Comparison of ENCODE assay signal across 10 cellular contexts in the genomic region with DNA sequence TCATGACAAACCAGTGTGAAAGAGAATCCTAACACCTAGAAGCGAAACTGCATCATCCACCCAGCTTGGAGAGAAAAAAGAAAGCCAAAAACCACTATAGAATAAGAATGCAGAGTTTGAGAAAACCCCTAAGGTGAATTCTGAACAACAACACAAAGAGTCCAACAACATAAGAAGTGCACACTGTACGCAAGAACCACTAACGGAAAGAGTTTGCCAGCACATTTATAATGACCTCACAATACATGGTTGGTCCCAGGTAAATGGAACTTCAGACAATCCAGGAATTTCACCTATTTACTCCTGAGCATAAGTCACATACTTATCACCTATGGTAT.
DNase-seq lines count a peak whose midpoint lies in the region; ATAC-seq and TF ChIP-seq lines count a peak whose summit lies in the region.
"Had no signal": no experiment of that assay in that cellular context is flagged by ENCODE, and none has a peak within 500 bp of the region (broad histone marks: within the 10 kb centered on the region; RNA-seq: fewer than 3 reads in every experiment).

No MANE protein-coding gene starts in this region.

- peaks cover 30% of the 10 kb centered on the region for H3K4me1 Mint-ChIP-seq in type B pancreatic cell (ENCODE audit: unreplicated experiment)

- no peaks in the 10 kb centered on the region for H3K79me2 ChIP-seq in mammary epithelial cell (ENCODE audit: insufficient read depth, low read length)

- no TSS peak for BruUV-seq in mammary epithelial cell (replicated peaks; lab: Mats Ljungman, UMichigan)

- no peak overlapping the region for H3K4me2 ChIP-seq in mammary epithelial cell (ENCODE audit: insufficient read depth, low read depth, low read length)

- CTCF ChIA-PET in mammary epithelial cell (lab: Charles Lee; ENCODE audit: low non-redundant PET), result no interaction called here

- ATAC-seq in GM18498 (IDR thresholded peaks at IDR 0.05; ENCODE audit: unreplicated experiment) (peak; percentile 56), GM19467 (IDR thresholded peaks at IDR 0.05; ENCODE audit: unreplicated experiment) (peak; percentile 44), HG03103 (IDR thresholded peaks at IDR 0.05; ENCODE audit: low read depth, unreplicated experiment) (peak; percentile 22), Right ventricle myocardium superior (ENCODE audit: poor library complexity) (no peak)
- ATAC-seq: foreskin keratinocyte had no signal

- TF ChIP-seq CTCF in mammary epithelial cell (conservative IDR thresholded peaks at IDR 0.05 in 1 of 2, IDR thresholded peaks at IDR 0.05 in 1 of 2; ENCODE audit: extremely low read depth in 1 of 2, insufficient read depth in 1 of 2, low read depth in 1 of 2, low read length in 2 of 2) (no peak), type B pancreatic cell (conservative IDR thresholded peaks at IDR 0.05) (no peak)

- dilution Hi-C loops in mammary epithelial cell (cut with HindIII; ENCODE audit: low sequenced_read_pairs), result loop anchor here (5.0 kb wide), 1 partner anchor 51 kb away; no protein-coding TSS in a partner anchor

- H3K9me3 Mint-ChIP-seq in type B pancreatic cell, result peaks cover 5% of the 10 kb centered on the region

- in situ Hi-C loops in mammary epithelial cell (cut with MboI; ENCODE audit: low sequenced_read_pairs in 2 of 2), result no loop called here

- H3K27me3 Mint-ChIP-seq in type B pancreatic cell, result no peaks in the 10 kb centered on the region

- no peaks in the 10 kb centered on the region for H3K9me3 ChIP-seq in mammary epithelial cell (replicated peaks; ENCODE audit: insufficient read depth, low read length)

- no peak overlapping the region for H3K4me3 ChIP-seq in mammary epithelial cell (replicated peaks in 1 of 3; ENCODE audit: insufficient read depth in 1 of 3, low read depth in 2 of 3, low read length in 3 of 3)

- no peaks in the 10 kb centered on the region for H4K20me1 ChIP-seq in mammary epithelial cell (ENCODE audit: insufficient read depth, low read length)

- H3K4me3 Mint-ChIP-seq in type B pancreatic cell, result no peak overlapping the region

- intact Hi-C loops in mammary epithelial cell (cut with micrococcal nuclease) (no loop called here), Right ventricle myocardium superior (cut with DNase I) (no loop called here)

- 98% methylated on average over 3 of the region's 3 CpGs for WGBS in mammary epithelial cell (ENCODE audit: low coverage, missing lambda C conversion rate)

- H3K27ac ChIP-seq in mammary epithelial cell (ENCODE audit: insufficient read depth, low read depth, low read length), result no peak overlapping the region
- H3K27ac ChIP-seq: foreskin keratinocyte had no signal

- H3K4me1 ChIP-seq in mammary epithelial cell (ENCODE audit: insufficient read depth, low read length), result peaks cover 11% of the 10 kb centered on the region
- H3K4me1 ChIP-seq: foreskin keratinocyte had no signal

- H3K36me3 Mint-ChIP-seq in type B pancreatic cell, result no peaks in the 10 kb centered on the region

- no peaks in the 10 kb centered on the region for H3K36me3 ChIP-seq in mammary epithelial cell (ENCODE audit: insufficient read depth, low read length)

- H3K27ac Mint-ChIP-seq in type B pancreatic cell, result no peak overlapping the region

- DNase-seq in activated naive CD4-positive, alpha-beta T cell treated with anti-CD3 and anti-CD28 coated beads, Interleukin-2, amount 50 U/mL, for 16 hours, result peak; percentile 23
- DNase-seq in cortex of kidney (lab: John Stamatoyannopoulos, UW) (no peak), mammary epithelial cell (no peak), Right ventricle myocardium superior (no peak), type B pancreatic cell (ENCODE audit: extremely low spot score, unreplicated experiment) (no peak)
- DNase-seq: foreskin keratinocyte, NCI-H2081 treated with DMSO at 0.1 percent for 48 hours had no signal

- H3K27me3 ChIP-seq in mammary epithelial cell (ENCODE audit: insufficient read depth, low read length), result no peaks in the 10 kb centered on the region
- H3K27me3 ChIP-seq: foreskin keratinocyte had no signal

- H2AFZ ChIP-seq in mammary epithelial cell (ENCODE audit: low read depth, low read length), result no peak overlapping the region

- H3K9ac ChIP-seq in mammary epithelial cell (ENCODE audit: insufficient read depth, low read length), result no peak overlapping the region
